ENCODE assay signal across 23 cellular contexts in the genomic region with DNA sequence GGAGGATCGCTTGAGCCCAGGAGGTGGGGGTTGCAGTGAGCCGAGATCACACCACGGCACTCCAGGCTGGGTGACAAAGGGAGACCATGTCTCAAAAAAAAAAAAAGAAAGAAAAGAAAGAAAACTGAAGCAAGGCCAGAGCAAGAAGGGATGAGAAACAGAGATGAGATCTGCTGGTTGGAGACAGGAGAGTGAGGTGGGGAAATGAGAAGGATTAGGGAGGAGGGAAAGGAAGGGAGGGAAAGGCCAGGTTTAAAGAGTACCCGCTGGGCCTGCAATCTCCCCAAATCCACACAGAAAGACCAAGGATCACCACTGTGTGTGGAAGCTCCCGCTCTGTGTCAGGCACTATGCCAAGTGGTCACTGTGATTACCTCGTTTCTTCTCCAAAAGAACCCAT. TPM values are rescaled to one million over a fixed set of nuclear protein-coding genes. Genes with fewer than 3 reads are reported as not detected.
DNase-seq lines count a peak whose midpoint lies in the region; ATAC-seq, FAIRE-seq and TF ChIP-seq lines count a peak whose summit lies in the region.
"Had no signal": no experiment of that assay in that cellular context is flagged by ENCODE, and none has a peak within 500 bp of the region (broad histone marks: within the 10 kb centered on the region; RNA-seq: fewer than 3 reads in every experiment).

No MANE protein-coding gene starts in this region.

- intact Hi-C loops in CD4-positive, alpha-beta T cell (cut with DNase I, micrococcal nuclease): loop anchor here in 1 of 2 experiments (2.0 kb wide), 1 partner anchor 19 kb away; no protein-coding TSS in a partner anchor
- intact Hi-C loops in kidney (cut with DNase I): no loop called here
- intact Hi-C loops in activated CD4-positive, alpha-beta T cell treated with anti-CD3 and anti-CD28 coated beads for 36 hours (cut with DNase I, micrococcal nuclease): no loop called here
- intact Hi-C loops in esophagus muscularis mucosa (cut with DNase I): no loop called here

- no peak overlapping the region for H3K27ac ChIP-seq in CD4-positive, alpha-beta T cell (ENCODE audit: low read depth, low read length)
- H3K27ac ChIP-seq in kidney (ENCODE audit: low read depth in 2 of 2, low read length in 2 of 2) (no peak overlapping the region), esophagus muscularis mucosa (replicated peaks in 1 of 4) (no peak overlapping the region)
- H3K27ac ChIP-seq: 22Rv1, A549, C4-2B had no signal

- TF ChIP-seq POLR2A in esophagus muscularis mucosa (IDR thresholded peaks at IDR 0.05; ENCODE audit: low read depth): no peak

- TF ChIP-seq CTCF in CD4-positive, alpha-beta T cell (IDR thresholded peaks at IDR 0.05): no peak
- no peak for TF ChIP-seq CTCF in kidney (IDR thresholded peaks at IDR 0.05; ENCODE audit: borderline replicate concordance, extremely low read depth, insufficient read depth)
- TF ChIP-seq CTCF in type B pancreatic cell (conservative IDR thresholded peaks at IDR 0.05): no peak
- TF ChIP-seq CTCF in esophagus muscularis mucosa (IDR thresholded peaks at IDR 0.05): no peak

- H3K9ac ChIP-seq in kidney (ENCODE audit: low read length in 2 of 2): no peak overlapping the region

- H3K4me1 ChIP-seq in kidney (ENCODE audit: control insufficient read depth in 1 of 2, insufficient read depth in 1 of 2, low read depth in 1 of 2, low read length in 2 of 2) (no peaks in the 10 kb centered on the region), esophagus muscularis mucosa (peaks cover 0 to 1% (median 0%) of the 10 kb centered on the region in 4 donors)
- H3K4me1 ChIP-seq: A549 had no signal

- peak overlapping the region; percentile 33 for H3K27ac Mint-ChIP-seq in CD4-positive, alpha-beta T cell
- H3K27ac Mint-ChIP-seq in central memory CD8-positive, alpha-beta T cell (ENCODE audit: low read depth): peak overlapping the region; percentile 27
- peak overlapping the region; percentile 14 for H3K27ac Mint-ChIP-seq in type B pancreatic cell
- H3K27ac Mint-ChIP-seq in activated CD4-positive, alpha-beta T cell treated with anti-CD3 and anti-CD28 coated beads for 36 hours: no peak overlapping the region
- H3K27ac Mint-ChIP-seq: IgD-negative memory B cell had no signal

- H3K27me3 ChIP-seq in CD4-positive, alpha-beta T cell (ENCODE audit: control insufficient read depth, insufficient read depth, low read length): no peaks in the 10 kb centered on the region
- no peaks in the 10 kb centered on the region for H3K27me3 ChIP-seq in esophagus muscularis mucosa

- POLR2A ChIA-PET in CD4-positive, alpha-beta T cell (lab: Charles Lee): no interaction called here
- POLR2A ChIA-PET in activated CD4-positive, alpha-beta T cell treated with anti-CD3 and anti-CD28 coated beads for 36 hours (lab: Charles Lee): no interaction called here

- H3K9me3 ChIP-seq in CD4-positive, alpha-beta T cell (ENCODE audit: control insufficient read depth, low read length): no peaks in the 10 kb centered on the region
- H3K9me3 ChIP-seq in kidney (ENCODE audit: control insufficient read depth in 1 of 2, low read length in 2 of 2) (no peaks in the 10 kb centered on the region), esophagus muscularis mucosa (no peaks in the 10 kb centered on the region)
- H3K9me3 ChIP-seq: A549 had no signal

- no peaks in the 10 kb centered on the region for H3K4me1 Mint-ChIP-seq in CD4-positive, alpha-beta T cell (ENCODE audit: low read depth)
- H3K4me1 Mint-ChIP-seq in central memory CD8-positive, alpha-beta T cell: no peaks in the 10 kb centered on the region
- H3K4me1 Mint-ChIP-seq in type B pancreatic cell (ENCODE audit: unreplicated experiment): no peaks in the 10 kb centered on the region
- no peaks in the 10 kb centered on the region for H3K4me1 Mint-ChIP-seq in activated CD4-positive, alpha-beta T cell treated with anti-CD3 and anti-CD28 coated beads for 36 hours

- FAIRE-seq in kidney (lab: Jason Lieb, UNC): no peak
- FAIRE-seq: A549, GM12878, HepG2 had no signal

- H3K27me3 Mint-ChIP-seq in CD4-positive, alpha-beta T cell: no peaks in the 10 kb centered on the region
- H3K27me3 Mint-ChIP-seq in central memory CD8-positive, alpha-beta T cell: no peaks in the 10 kb centered on the region
- H3K27me3 Mint-ChIP-seq in type B pancreatic cell: no peaks in the 10 kb centered on the region
- no peaks in the 10 kb centered on the region for H3K27me3 Mint-ChIP-seq in activated CD4-positive, alpha-beta T cell treated with anti-CD3 and anti-CD28 coated beads for 36 hours
- H3K27me3 Mint-ChIP-seq: CD4-positive, alpha-beta memory T cell; IgD-negative memory B cell had no signal

- no peak overlapping the region for H3K4me3 Mint-ChIP-seq in CD4-positive, alpha-beta T cell
- no peak overlapping the region for H3K4me3 Mint-ChIP-seq in central memory CD8-positive, alpha-beta T cell
- H3K4me3 Mint-ChIP-seq in type B pancreatic cell: no peak overlapping the region
- H3K4me3 Mint-ChIP-seq in activated CD4-positive, alpha-beta T cell treated with anti-CD3 and anti-CD28 coated beads for 36 hours: no peak overlapping the region
- H3K4me3 Mint-ChIP-seq: CD4-positive, alpha-beta memory T cell; IgD-negative memory B cell had no signal

- CTCF ChIA-PET in CD4-positive, alpha-beta T cell (lab: Charles Lee): no interaction called here
- CTCF ChIA-PET in activated CD4-positive, alpha-beta T cell treated with anti-CD3 and anti-CD28 coated beads for 36 hours (lab: Charles Lee): interaction anchor here (2.1 kb wide), 1 partner anchor 38 kb away, joined by 8 read pairs; no protein-coding TSS in a partner anchor

- TF ChIP-seq EP300 in esophagus muscularis mucosa (IDR thresholded peaks at IDR 0.05): no peak

- DNase-seq in CD4-positive, alpha-beta T cell: no peak
- no peak for DNase-seq in central memory CD8-positive, alpha-beta T cell (ENCODE audit: low spot score in 2 of 2)
- peak; percentile 10 for DNase-seq in kidney
- no peak for DNase-seq in type B pancreatic cell (ENCODE audit: extremely low spot score, unreplicated experiment)
- no peak for DNase-seq in activated CD4-positive, alpha-beta T cell treated with anti-CD3 and anti-CD28 coated beads for 36 hours
- DNase-seq in NCI-H774 (lab: John Stamatoyannopoulos, UW): no peak
- no peak for DNase-seq in esophagus muscularis mucosa (ENCODE audit: extremely low spot score)
- DNase-seq: AML-193; CD4-positive, alpha-beta memory T cell; DMS 273 treated with DMSO at 0.1 percent for 48 hours; DMS53; DND-41; EL; GOT3; H7 had no signal

- peaks cover 42% of the 10 kb centered on the region for H3K36me3 Mint-ChIP-seq in CD4-positive, alpha-beta T cell (ENCODE audit: low read depth)
- H3K36me3 Mint-ChIP-seq in central memory CD8-positive, alpha-beta T cell (ENCODE audit: insufficient read depth): peaks cover 10% of the 10 kb centered on the region
- peaks cover 6% of the 10 kb centered on the region for H3K36me3 Mint-ChIP-seq in type B pancreatic cell
- peaks cover 11% of the 10 kb centered on the region for H3K36me3 Mint-ChIP-seq in activated CD4-positive, alpha-beta T cell treated with anti-CD3 and anti-CD28 coated beads for 36 hours (ENCODE audit: low read depth)

- H3K4me3 ChIP-seq in kidney (ENCODE audit: low read length in 2 of 2) (no peak overlapping the region), esophagus muscularis mucosa (no peak overlapping the region)
- H3K4me3 ChIP-seq: A549, GM12878 had no signal

- WGBS in esophagus muscularis mucosa: 83% methylated on average over 6 of the region's 6 CpGs

- no peaks in the 10 kb centered on the region for H3K9me3 Mint-ChIP-seq in CD4-positive, alpha-beta T cell
- no peaks in the 10 kb centered on the region for H3K9me3 Mint-ChIP-seq in central memory CD8-positive, alpha-beta T cell
- H3K9me3 Mint-ChIP-seq in type B pancreatic cell: no peaks in the 10 kb centered on the region
- H3K9me3 Mint-ChIP-seq in activated CD4-positive, alpha-beta T cell treated with anti-CD3 and anti-CD28 coated beads for 36 hours (ENCODE audit: low read depth): no peaks in the 10 kb centered on the region
- H3K9me3 Mint-ChIP-seq: CD4-positive, alpha-beta memory T cell; IgD-negative memory B cell had no signal

- H3K36me3 ChIP-seq in kidney (ENCODE audit: control insufficient read depth in 1 of 2, insufficient read depth in 2 of 2, low read length in 2 of 2) (peaks cover 0 to 5% of the 10 kb centered on the region in 2 donors), esophagus muscularis mucosa (peaks cover 0 to 38% (median 0%) of the 10 kb centered on the region in 4 donors)

- no peak for ATAC-seq in CD4-positive, alpha-beta T cell (ENCODE audit: poor library complexity)
- no peak for ATAC-seq in central memory CD8-positive, alpha-beta T cell (replicated peaks; ENCODE audit: extremely low read depth, poor library complexity, severe bottlenecking)
- ATAC-seq in activated CD4-positive, alpha-beta T cell treated with anti-CD3 and anti-CD28 coated beads for 36 hours: no peak
- ATAC-seq: A549, GM12878, HCT116, HepG2 had no signal

RNA-seq across cellular contexts. Expression of a gene that starts 16.3 kb away (rescaled TPM):
- total RNA-seq in CD4-positive, alpha-beta T cell: 10 to 100 TPM; 35.6 to 37.3 TPM
- total RNA-seq in kidney (1.7 TPM), type B pancreatic cell (ENCODE audit: low replicate concordance) (13.3 and 66.4 TPM in 2 replicates), esophagus muscularis mucosa (1 to 10 TPM in 1 of 4 donors, under 1 TPM in 3; 0.42 to 1.4 (median 0.84) TPM)
- 2.2 TPM for polyA plus RNA-seq in kidney (ENCODE audit: insufficient read depth, low read depth, low replicate concordance)
- total RNA-seq in activated CD4-positive, alpha-beta T cell treated with anti-CD3 and anti-CD28 coated beads for 36 hours: 1 to 10 TPM; 2.1 to 3.1 TPM
- total RNA-seq: G401, H7 had no signal

RNA-seq across cellular contexts. Expression of a gene that starts 22.8 kb away (rescaled TPM):
- 10 to 100 TPM; 75.1 to 77.4 TPM for total RNA-seq in CD4-positive, alpha-beta T cell
- 10.8 TPM for total RNA-seq in kidney
- 8.2 TPM for polyA plus RNA-seq in kidney (ENCODE audit: insufficient read depth, low read depth, low replicate concordance)
- 37.9 and 114 TPM in 2 replicates for total RNA-seq in type B pancreatic cell (ENCODE audit: low replicate concordance)
- total RNA-seq in activated CD4-positive, alpha-beta T cell treated with anti-CD3 and anti-CD28 coated beads for 36 hours: 10 to 100 TPM; 14.7 to 17.8 TPM
- total RNA-seq in esophagus muscularis mucosa: 10 to 100 TPM; 10.3 to 16.2 (median 12.6) TPM

RNA-seq across cellular contexts. Expression of a gene that starts 45.3 kb away (rescaled TPM):
- total RNA-seq in CD4-positive, alpha-beta T cell: 10 to 100 TPM; 20.2 to 21.7 TPM
- total RNA-seq in kidney (61.3 TPM), type B pancreatic cell (ENCODE audit: low replicate concordance) (57.3 and 116 TPM in 2 replicates), esophagus muscularis mucosa (10 to 100 TPM; 48.2 to 63.2 (median 55.9) TPM)
- polyA plus RNA-seq in kidney (ENCODE audit: insufficient read depth, low read depth, low replicate concordance): 81.8 TPM
- total RNA-seq in activated CD4-positive, alpha-beta T cell treated with anti-CD3 and anti-CD28 coated beads for 36 hours: 10 to 100 TPM; 68.7 to 78.8 TPM

RNA-seq across cellular contexts. Expression of a gene that starts 51.3 kb away (rescaled TPM):
- 1 to 10 TPM; 2.6 to 2.7 TPM for total RNA-seq in CD4-positive, alpha-beta T cell
- total RNA-seq in kidney (3.1 TPM), type B pancreatic cell (ENCODE audit: low replicate concordance) (1.8 and 2.6 TPM in 2 replicates), esophagus muscularis mucosa (under 1 TPM; 0.66 to 0.97 (median 0.82) TPM)
- polyA plus RNA-seq in kidney (ENCODE audit: insufficient read depth, low read depth, low replicate concordance): 2.8 TPM
- total RNA-seq in activated CD4-positive, alpha-beta T cell treated with anti-CD3 and anti-CD28 coated beads for 36 hours: 1 to 10 TPM; 3.4 to 4.3 TPM
- total RNA-seq: G401, H7 had no signal
